Comparison of ENCODE assay signal across 8 cellular contexts in the genomic region with DNA sequence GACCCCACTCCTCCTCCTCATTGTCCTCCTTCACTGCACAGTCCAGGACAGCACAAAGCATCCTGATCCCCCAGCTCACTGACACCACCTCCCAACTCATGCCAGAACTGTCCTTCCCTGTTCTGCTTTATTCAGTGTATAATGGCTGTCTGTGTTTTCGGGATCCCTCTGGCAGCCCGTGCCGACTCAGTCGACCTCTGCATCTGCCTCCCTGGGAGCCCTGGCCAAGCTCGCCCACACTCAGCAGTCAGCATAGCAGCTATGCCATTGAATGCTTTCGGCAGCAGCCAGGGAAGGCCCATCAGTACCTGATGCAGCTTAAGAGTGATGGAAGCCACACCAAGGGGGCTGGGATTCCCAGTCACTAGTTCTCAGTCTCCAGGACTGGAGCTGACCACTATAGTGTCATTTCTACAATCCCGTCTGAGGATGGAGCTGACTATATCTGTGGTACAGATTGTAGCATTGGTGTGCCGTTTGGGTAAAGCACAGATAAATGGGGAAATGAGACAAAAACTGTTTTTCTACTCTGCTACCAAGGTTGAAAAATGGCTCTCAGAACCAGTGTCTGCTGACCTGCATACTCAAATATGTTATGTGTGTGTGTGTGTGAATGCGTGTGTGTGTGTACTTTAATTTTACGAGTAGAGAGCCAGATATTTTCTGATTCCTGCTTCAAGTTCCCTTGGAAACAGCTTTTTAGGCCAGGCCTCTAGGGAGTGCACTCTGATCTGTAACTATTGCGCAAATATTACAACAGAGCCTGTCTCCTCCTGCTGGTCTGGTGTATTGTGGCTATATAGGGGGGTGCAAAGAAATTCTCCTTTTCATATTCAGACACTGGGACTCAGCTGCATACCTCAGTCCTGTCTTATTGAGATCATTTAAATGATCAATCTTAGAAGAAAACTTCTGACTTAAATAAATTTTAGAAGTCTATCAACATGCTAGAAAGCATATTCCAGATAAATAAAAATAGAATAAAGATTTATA.
A peak's percentile ranks its signal among the peaks of the same experiment; 100 is the strongest.
DNase-seq lines count a peak whose midpoint lies in the region; ATAC-seq and TF ChIP-seq lines count a peak whose summit lies in the region.

No MANE protein-coding gene starts in this region.

- peaks cover 29% of the 10 kb centered on the region for H3K4me1 ChIP-seq in BLaER1
- peaks cover 0 to 7% (median 3%) of the 10 kb centered on the region in 3 donors for H3K4me1 ChIP-seq in esophagus squamous epithelium

- H3K9me3 Mint-ChIP-seq in neural crest cell = no peaks in the 10 kb centered on the region
- no peaks in the 10 kb centered on the region for H3K9me3 Mint-ChIP-seq in activated CD4-positive, alpha-beta T cell treated with anti-CD3 and anti-CD28 coated beads, Interleukin-2, amount 10 ng/mL, durations not matched to agents 7 days and 5 days
- H3K9me3 Mint-ChIP-seq in activated T-helper 2 cell treated with anti-CD3 and anti-CD28 coated beads, Interferon-gamma antibody, Interleukin-2, Interleukin-4, amounts not matched to agents 10 μg/mL and 5 μg/mL and 100 μg/mL, durations not matched to agents 14 hours and 24 hours and 36 hours = no peaks in the 10 kb centered on the region

- peak; percentile 11 for DNase-seq in NCI-H1417 treated with DMSO at 0.1 percent for 48 hours (lab: John Stamatoyannopoulos, UW)
- peak in 15 of 61 donors; percentile 6 to 59 (median 12) for DNase-seq in caudate nucleus (lab: John Stamatoyannopoulos, UW)
- DNase-seq in neural crest cell (ENCODE audit: low read depth, low spot score) = no peak
- DNase-seq in activated CD4-positive, alpha-beta T cell treated with anti-CD3 and anti-CD28 coated beads, Interleukin-2, amount 10 ng/mL, durations not matched to agents 7 days and 5 days = no peak
- DNase-seq in activated T-helper 2 cell treated with anti-CD3 and anti-CD28 coated beads, Interferon-gamma antibody, Interleukin-2, Interleukin-4, amounts not matched to agents 10 μg/mL and 5 μg/mL and 100 μg/mL, durations not matched to agents 14 hours and 24 hours and 36 hours (ENCODE audit: low spot score) = no peak
- DNase-seq in esophagus squamous epithelium (lab: John Stamatoyannopoulos, UW) = no peak

- peak overlapping the region; percentile 66 for H3K4me2 ChIP-seq in BLaER1

- H4K20me1 ChIP-seq in BLaER1 = no peaks in the 10 kb centered on the region

- POLR2A ChIA-PET in activated CD4-positive, alpha-beta T cell treated with anti-CD3 and anti-CD28 coated beads, Interleukin-2, amount 10 ng/mL, durations not matched to agents 7 days and 5 days (lab: Charles Lee) = no interaction called here

- peaks cover 35% of the 10 kb centered on the region for H3K4me1 Mint-ChIP-seq in neural crest cell
- H3K4me1 Mint-ChIP-seq in activated CD4-positive, alpha-beta T cell treated with anti-CD3 and anti-CD28 coated beads, Interleukin-2, amount 10 ng/mL, durations not matched to agents 7 days and 5 days = no peaks in the 10 kb centered on the region
- H3K4me1 Mint-ChIP-seq in activated T-helper 2 cell treated with anti-CD3 and anti-CD28 coated beads, Interferon-gamma antibody, Interleukin-2, Interleukin-4, amounts not matched to agents 10 μg/mL and 5 μg/mL and 100 μg/mL, durations not matched to agents 14 hours and 24 hours and 36 hours (ENCODE audit: low read depth) = peaks cover 2% of the 10 kb centered on the region

- no peaks in the 10 kb centered on the region for H3K36me3 Mint-ChIP-seq in neural crest cell (ENCODE audit: low read depth)
- no peaks in the 10 kb centered on the region for H3K36me3 Mint-ChIP-seq in activated CD4-positive, alpha-beta T cell treated with anti-CD3 and anti-CD28 coated beads, Interleukin-2, amount 10 ng/mL, durations not matched to agents 7 days and 5 days (ENCODE audit: low read depth)
- no peaks in the 10 kb centered on the region for H3K36me3 Mint-ChIP-seq in activated T-helper 2 cell treated with anti-CD3 and anti-CD28 coated beads, Interferon-gamma antibody, Interleukin-2, Interleukin-4, amounts not matched to agents 10 μg/mL and 5 μg/mL and 100 μg/mL, durations not matched to agents 14 hours and 24 hours and 36 hours (ENCODE audit: low read depth)

- 40 to 57% methylated on average over 6 to 10 of the region's 11 CpGs for WGBS in esophagus squamous epithelium, 2 donors

- CTCF ChIA-PET in activated CD4-positive, alpha-beta T cell treated with anti-CD3 and anti-CD28 coated beads, Interleukin-2, amount 10 ng/mL, durations not matched to agents 7 days and 5 days (lab: Charles Lee) = interaction anchor here (0.5 to 0.9 kb wide), 2 partner anchors 8 to 1705 kb away, joined by 3 to 4 read pairs; no protein-coding TSS in a partner anchor

- peaks cover 19% of the 10 kb centered on the region for H3K27me3 ChIP-seq in BLaER1
- peaks cover 0 to 39% (median 0%) of the 10 kb centered on the region in 4 donors for H3K27me3 ChIP-seq in esophagus squamous epithelium

- no peak for ATAC-seq in HG03565 (IDR thresholded peaks at IDR 0.05; ENCODE audit: unreplicated experiment)

- TF ChIP-seq CTCF in neural crest cell (conservative IDR thresholded peaks at IDR 0.05) (peak; percentile 28), esophagus squamous epithelium (IDR thresholded peaks at IDR 0.05) (no peak)

- H3K27ac Mint-ChIP-seq in neural crest cell (ENCODE audit: unreplicated experiment) = peak overlapping the region; percentile 85
- no peak overlapping the region for H3K27ac Mint-ChIP-seq in activated CD4-positive, alpha-beta T cell treated with anti-CD3 and anti-CD28 coated beads, Interleukin-2, amount 10 ng/mL, durations not matched to agents 7 days and 5 days
- no peak overlapping the region for H3K27ac Mint-ChIP-seq in activated T-helper 2 cell treated with anti-CD3 and anti-CD28 coated beads, Interferon-gamma antibody, Interleukin-2, Interleukin-4, amounts not matched to agents 10 μg/mL and 5 μg/mL and 100 μg/mL, durations not matched to agents 14 hours and 24 hours and 36 hours

- H3K9ac ChIP-seq in BLaER1 = peak overlapping the region; percentile 15; the same call in 1 of the 2 replicates

- H3K27me3 Mint-ChIP-seq in neural crest cell (ENCODE audit: low read depth) = peaks cover 40% of the 10 kb centered on the region
- peaks cover 23% of the 10 kb centered on the region for H3K27me3 Mint-ChIP-seq in activated CD4-positive, alpha-beta T cell treated with anti-CD3 and anti-CD28 coated beads, Interleukin-2, amount 10 ng/mL, durations not matched to agents 7 days and 5 days
- H3K27me3 Mint-ChIP-seq in activated T-helper 2 cell treated with anti-CD3 and anti-CD28 coated beads, Interferon-gamma antibody, Interleukin-2, Interleukin-4, amounts not matched to agents 10 μg/mL and 5 μg/mL and 100 μg/mL, durations not matched to agents 14 hours and 24 hours and 36 hours (ENCODE audit: low read depth) = peaks cover 9% of the 10 kb centered on the region

- TF ChIP-seq POLR2A in esophagus squamous epithelium (IDR thresholded peaks at IDR 0.05) = no peak

- intact Hi-C loops in activated T-helper 2 cell treated with anti-CD3 and anti-CD28 coated beads, Interferon-gamma antibody, Interleukin-2, Interleukin-4, amounts not matched to agents 10 μg/mL and 5 μg/mL and 100 μg/mL, durations not matched to agents 14 hours and 24 hours and 36 hours (cut with micrococcal nuclease) = loop anchor here (5.0 to 10.0 kb wide), 2 partner anchors 73 to 96 kb away; no protein-coding TSS in a partner anchor
- intact Hi-C loops in esophagus squamous epithelium (cut with DNase I) = no loop called here

- H3K9me3 ChIP-seq in BLaER1 (no peaks in the 10 kb centered on the region), esophagus squamous epithelium (no peaks in the 10 kb centered on the region)

- no peaks in the 10 kb centered on the region for H3K36me3 ChIP-seq in BLaER1
- H3K36me3 ChIP-seq in esophagus squamous epithelium = no peaks in the 10 kb centered on the region

- no peak overlapping the region for H3K4me3 Mint-ChIP-seq in neural crest cell
- no peak overlapping the region for H3K4me3 Mint-ChIP-seq in activated CD4-positive, alpha-beta T cell treated with anti-CD3 and anti-CD28 coated beads, Interleukin-2, amount 10 ng/mL, durations not matched to agents 7 days and 5 days
- no peak overlapping the region for H3K4me3 Mint-ChIP-seq in activated T-helper 2 cell treated with anti-CD3 and anti-CD28 coated beads, Interferon-gamma antibody, Interleukin-2, Interleukin-4, amounts not matched to agents 10 μg/mL and 5 μg/mL and 100 μg/mL, durations not matched to agents 14 hours and 24 hours and 36 hours (ENCODE audit: low read depth)

- H3K27ac ChIP-seq in BLaER1 = peak overlapping the region; percentile 36; the same call in 1 of the 2 replicates
- peak overlapping the region; percentile 59 for H3K27ac ChIP-seq in caudate nucleus (ENCODE audit: low read depth, low read length)
- peak overlapping the region in 2 of 4 donors; percentile 68 to 83 for H3K27ac ChIP-seq in esophagus squamous epithelium

- no peak overlapping the region for H3K4me3 ChIP-seq in BLaER1
- H3K4me3 ChIP-seq in esophagus squamous epithelium = no peak overlapping the region
